ENCODE assay signal across 1 cellular context in genomic region chr3:8656240-8656639, GRCh38.
TF ChIP-seq lines count a peak whose summit lies in the region.

No MANE protein-coding gene starts in this region.

TF ChIP-seq in HepG2, 621 proteins besides CTCF, POLR2A, EP300 and RAD21 (continues in another document):
- TF ChIP-seq, protein P1, sequence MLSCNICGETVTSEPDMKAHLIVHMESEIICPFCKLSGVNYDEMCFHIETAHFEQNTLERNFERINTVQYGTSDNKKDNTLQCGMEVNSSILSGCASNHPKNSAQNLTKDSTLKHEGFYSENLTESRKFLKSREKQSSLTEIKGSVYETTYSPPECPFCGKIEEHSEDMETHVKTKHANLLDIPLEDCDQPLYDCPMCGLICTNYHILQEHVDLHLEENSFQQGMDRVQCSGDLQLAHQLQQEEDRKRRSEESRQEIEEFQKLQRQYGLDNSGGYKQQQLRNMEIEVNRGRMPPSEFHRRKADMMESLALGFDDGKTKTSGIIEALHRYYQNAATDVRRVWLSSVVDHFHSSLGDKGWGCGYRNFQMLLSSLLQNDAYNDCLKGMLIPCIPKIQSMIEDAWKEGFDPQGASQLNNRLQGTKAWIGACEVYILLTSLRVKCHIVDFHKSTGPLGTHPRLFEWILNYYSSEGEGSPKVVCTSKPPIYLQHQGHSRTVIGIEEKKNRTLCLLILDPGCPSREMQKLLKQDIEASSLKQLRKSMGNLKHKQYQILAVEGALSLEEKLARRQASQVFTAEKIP (CRISPR knock-in tag; IDR thresholded peaks at IDR 0.05; ENCODE audit: borderline replicate concordance), result no peak
- TF ChIP-seq ZNF670 (CRISPR knock-in tag; IDR thresholded peaks at IDR 0.05; ENCODE audit: borderline replicate concordance) (no peak), EHMT2 (IDR thresholded peaks at IDR 0.05; ENCODE audit: borderline replicate concordance, low read depth, low read length) (no peak), ETV5 (CRISPR knock-in tag; IDR thresholded peaks at IDR 0.05; ENCODE audit: borderline replicate concordance) (peak; percentile 59; the same call in 1 of the 2 replicates), ZMYM4 (CRISPR knock-in tag; IDR thresholded peaks at IDR 0.05) (no peak), NFYB (CRISPR knock-in tag; IDR thresholded peaks at IDR 0.05) (no peak), ZNF549 (CRISPR knock-in tag; IDR thresholded peaks at IDR 0.05) (no peak), ZNF615 (CRISPR knock-in tag; IDR thresholded peaks at IDR 0.05; ENCODE audit: borderline replicate concordance) (no peak), SP4 (CRISPR knock-in tag; IDR thresholded peaks at IDR 0.05) (no peak), MAZ (IDR thresholded peaks at IDR 0.05; ENCODE audit: borderline replicate concordance, low read depth, low read length) (no peak), MAZ (CRISPR knock-in tag; IDR thresholded peaks at IDR 0.05; ENCODE audit: low read depth) (no peak), ZNF574 (CRISPR knock-in tag; IDR thresholded peaks at IDR 0.05) (no peak), TAF1 (CRISPR knock-in tag; IDR thresholded peaks at IDR 0.05) (no peak), EED (CRISPR knock-in tag; IDR thresholded peaks at IDR 0.05) (no peak), ZNF337 (CRISPR knock-in tag; IDR thresholded peaks at IDR 0.05; ENCODE audit: borderline replicate concordance, low read depth) (no peak), THAP11 (CRISPR knock-in tag; IDR thresholded peaks at IDR 0.05) (no peak), REPIN1 (CRISPR knock-in tag; IDR thresholded peaks at IDR 0.05; ENCODE audit: borderline replicate concordance, low read depth) (no peak), CHD4 (IDR thresholded peaks at IDR 0.05; ENCODE audit: borderline replicate concordance, low read length) (no peak), SRSF1 (optimal IDR thresholded peaks at IDR 0.05; ENCODE audit: low read depth, low read length) (no peak), ZNF577 (CRISPR knock-in tag; IDR thresholded peaks at IDR 0.05; ENCODE audit: borderline replicate concordance, low read depth) (no peak), CBX5 (CRISPR knock-in tag; IDR thresholded peaks at IDR 0.05; ENCODE audit: borderline replicate concordance) (no peak), ELF3 (CRISPR knock-in tag; IDR thresholded peaks at IDR 0.05) (peak; percentile 12; the same call in 1 of the 2 replicates), JUN (CRISPR knock-in tag; IDR thresholded peaks at IDR 0.05) (no peak), PLRG1 (conservative IDR thresholded peaks at IDR 0.05) (no peak), SAP130 (CRISPR knock-in tag; IDR thresholded peaks at IDR 0.05; ENCODE audit: low read depth) (peak; percentile 25; the same call in 1 of the 2 replicates), ZBTB3 (CRISPR knock-in tag; IDR thresholded peaks at IDR 0.05; ENCODE audit: borderline replicate concordance, low read depth) (no peak), ZNF660 (CRISPR knock-in tag; IDR thresholded peaks at IDR 0.05; ENCODE audit: borderline replicate concordance, low read depth) (no peak), KLF11 (CRISPR knock-in tag; IDR thresholded peaks at IDR 0.05) (no peak), NONO (IDR thresholded peaks at IDR 0.05) (no peak), NONO (CRISPR knock-in tag; conservative IDR thresholded peaks at IDR 0.05) (no peak), ZNF562 (CRISPR knock-in tag; IDR thresholded peaks at IDR 0.05; ENCODE audit: borderline replicate concordance) (no peak), IRF9 (CRISPR knock-in tag; IDR thresholded peaks at IDR 0.05; ENCODE audit: borderline replicate concordance) (no peak), AFF4 (CRISPR knock-in tag; IDR thresholded peaks at IDR 0.05) (no peak), ZNF282 (IDR thresholded peaks at IDR 0.05; ENCODE audit: partially characterized antibody) (no peak), SP5 (CRISPR knock-in tag; IDR thresholded peaks at IDR 0.05; ENCODE audit: borderline replicate concordance, low read depth) (peak; percentile 72), ZNF687 (CRISPR knock-in tag; IDR thresholded peaks at IDR 0.05) (peak; percentile 90), MTA1 (CRISPR knock-in tag; IDR thresholded peaks at IDR 0.05; ENCODE audit: borderline replicate concordance) (no peak), SOX5 (CRISPR knock-in tag; IDR thresholded peaks at IDR 0.05; ENCODE audit: borderline replicate concordance) (peak; percentile 40; the same call in 1 of the 2 replicates), KAT7 (CRISPR knock-in tag; IDR thresholded peaks at IDR 0.05; ENCODE audit: borderline replicate concordance) (no peak), ELF1 (CRISPR knock-in tag; IDR thresholded peaks at IDR 0.05) (no peak), RBAK (CRISPR knock-in tag; IDR thresholded peaks at IDR 0.05) (no peak)
- TF ChIP-seq, protein P2, sequence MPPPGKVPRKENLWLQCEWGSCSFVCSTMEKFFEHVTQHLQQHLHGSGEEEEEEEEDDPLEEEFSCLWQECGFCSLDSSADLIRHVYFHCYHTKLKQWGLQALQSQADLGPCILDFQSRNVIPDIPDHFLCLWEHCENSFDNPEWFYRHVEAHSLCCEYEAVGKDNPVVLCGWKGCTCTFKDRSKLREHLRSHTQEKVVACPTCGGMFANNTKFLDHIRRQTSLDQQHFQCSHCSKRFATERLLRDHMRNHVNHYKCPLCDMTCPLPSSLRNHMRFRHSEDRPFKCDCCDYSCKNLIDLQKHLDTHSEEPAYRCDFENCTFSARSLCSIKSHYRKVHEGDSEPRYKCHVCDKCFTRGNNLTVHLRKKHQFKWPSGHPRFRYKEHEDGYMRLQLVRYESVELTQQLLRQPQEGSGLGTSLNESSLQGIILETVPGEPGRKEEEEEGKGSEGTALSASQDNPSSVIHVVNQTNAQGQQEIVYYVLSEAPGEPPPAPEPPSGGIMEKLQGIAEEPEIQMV (CRISPR knock-in tag; IDR thresholded peaks at IDR 0.05; ENCODE audit: low read depth), result no peak
- TF ChIP-seq, protein P3, sequence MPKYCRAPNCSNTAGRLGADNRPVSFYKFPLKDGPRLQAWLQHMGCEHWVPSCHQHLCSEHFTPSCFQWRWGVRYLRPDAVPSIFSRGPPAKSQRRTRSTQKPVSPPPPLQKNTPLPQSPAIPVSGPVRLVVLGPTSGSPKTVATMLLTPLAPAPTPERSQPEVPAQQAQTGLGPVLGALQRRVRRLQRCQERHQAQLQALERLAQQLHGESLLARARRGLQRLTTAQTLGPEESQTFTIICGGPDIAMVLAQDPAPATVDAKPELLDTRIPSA (CRISPR knock-in tag; IDR thresholded peaks at IDR 0.05; ENCODE audit: borderline replicate concordance), result no peak
- TF ChIP-seq, protein P4, sequence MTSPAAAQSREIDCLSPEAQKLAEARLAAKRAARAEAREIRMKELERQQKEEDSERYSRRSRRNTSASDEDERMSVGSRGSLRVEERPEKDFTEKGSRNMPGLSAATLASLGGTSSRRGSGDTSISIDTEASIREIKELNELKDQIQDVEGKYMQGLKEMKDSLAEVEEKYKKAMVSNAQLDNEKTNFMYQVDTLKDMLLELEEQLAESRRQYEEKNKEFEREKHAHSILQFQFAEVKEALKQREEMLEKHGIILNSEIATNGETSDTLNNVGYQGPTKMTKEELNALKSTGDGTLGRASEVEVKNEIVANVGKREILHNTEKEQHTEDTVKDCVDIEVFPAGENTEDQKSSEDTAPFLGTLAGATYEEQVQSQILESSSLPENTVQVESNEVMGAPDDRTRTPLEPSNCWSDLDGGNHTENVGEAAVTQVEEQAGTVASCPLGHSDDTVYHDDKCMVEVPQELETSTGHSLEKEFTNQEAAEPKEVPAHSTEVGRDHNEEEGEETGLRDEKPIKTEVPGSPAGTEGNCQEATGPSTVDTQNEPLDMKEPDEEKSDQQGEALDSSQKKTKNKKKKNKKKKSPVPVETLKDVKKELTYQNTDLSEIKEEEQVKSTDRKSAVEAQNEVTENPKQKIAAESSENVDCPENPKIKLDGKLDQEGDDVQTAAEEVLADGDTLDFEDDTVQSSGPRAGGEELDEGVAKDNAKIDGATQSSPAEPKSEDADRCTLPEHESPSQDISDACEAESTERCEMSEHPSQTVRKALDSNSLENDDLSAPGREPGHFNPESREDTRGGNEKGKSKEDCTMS (CRISPR knock-in tag; conservative IDR thresholded peaks at IDR 0.05), result no peak
